In genomic region chr1:200436436-200436835, GRCh38 we compare ENCODE assay signal across 1 cellular context.
TF ChIP-seq lines count a peak whose summit lies in the region.

No MANE protein-coding gene starts in this region.

TF ChIP-seq in IMR-90, 13 proteins besides CTCF, POLR2A, EP300 and RAD21:
- no peak for TF ChIP-seq FOS (IDR thresholded peaks at IDR 0.05; ENCODE audit: low read depth, low read length)
- TF ChIP-seq SMC3 (IDR thresholded peaks at IDR 0.05; ENCODE audit: low read depth, low read length): no peak
- TF ChIP-seq RCOR1 (IDR thresholded peaks at IDR 0.05; ENCODE audit: insufficient replicate concordance, low read length): no peak
- no peak for TF ChIP-seq CHD1 (IDR thresholded peaks at IDR 0.05; ENCODE audit: low read depth, low read length)
- no peak for TF ChIP-seq MAZ (IDR thresholded peaks at IDR 0.05; ENCODE audit: borderline replicate concordance, low read depth, low read length)
- no peak for TF ChIP-seq MXI1 (IDR thresholded peaks at IDR 0.05; ENCODE audit: borderline replicate concordance, low read depth, low read length)
- no peak for TF ChIP-seq NFE2L2 (IDR thresholded peaks at IDR 0.05; ENCODE audit: low read depth, low read length)
- no peak for TF ChIP-seq ELK1 (IDR thresholded peaks at IDR 0.05; ENCODE audit: borderline replicate concordance, low read depth, low read length)
